ENCODE assay signal across 9 cellular contexts in the genomic region with DNA sequence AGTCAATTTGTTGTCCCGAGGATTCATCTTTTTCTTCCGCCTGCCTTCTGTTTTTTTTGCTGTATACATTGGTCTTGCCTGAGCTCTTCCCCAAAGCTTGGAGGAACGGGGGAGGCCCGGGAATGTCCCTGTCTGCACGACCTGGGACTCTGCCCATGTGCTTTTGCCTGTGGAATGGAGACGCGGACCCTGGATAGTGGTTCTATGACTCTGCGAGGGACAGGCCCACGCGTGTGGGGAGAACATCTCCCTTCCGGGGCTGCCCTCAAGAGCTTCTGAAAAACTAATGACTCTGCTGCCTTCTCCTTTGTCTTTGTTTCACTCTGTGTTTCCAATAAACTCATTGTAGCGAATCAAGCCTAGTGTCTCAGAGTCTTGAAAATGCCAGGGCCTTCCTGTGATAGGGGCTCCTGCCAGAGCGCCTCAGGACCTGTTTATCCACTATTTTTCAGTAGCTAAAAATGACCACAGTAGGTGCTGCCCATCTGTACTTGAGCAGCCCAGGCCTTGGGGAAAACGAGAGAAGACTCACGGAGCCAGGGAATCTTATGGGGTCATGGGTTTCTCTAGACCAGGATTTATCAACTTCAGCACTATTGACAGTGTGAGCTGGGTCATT. TPM values are rescaled to one million over a fixed set of nuclear protein-coding genes. Genes with fewer than 3 reads are reported as not detected.
DNase-seq lines count a peak whose midpoint lies in the region; ATAC-seq and TF ChIP-seq lines count a peak whose summit lies in the region.
"Had no signal": no experiment of that assay in that cellular context is flagged by ENCODE, and none has a peak within 500 bp of the region (broad histone marks: within the 10 kb centered on the region; RNA-seq: fewer than 3 reads in every experiment).

No MANE protein-coding gene starts in this region.

- H3K4me1 ChIP-seq in mesodermal cell (ENCODE audit: control insufficient read depth, insufficient read depth, low read length, poor library complexity, severe bottlenecking) (peaks cover 6% of the 10 kb centered on the region), thyroid gland (peaks cover 16 to 20% of the 10 kb centered on the region in 2 donors)

- no peak for TF ChIP-seq POLR2A in thyroid gland (IDR thresholded peaks at IDR 0.05)

- H3K27ac ChIP-seq in mesodermal cell (ENCODE audit: low read depth, low read length, severe bottlenecking) (no peak overlapping the region), thyroid gland (peak overlapping the region; percentile 88 to 96 (median 93))

- H3K27ac Mint-ChIP-seq in activated naive CD4-positive, alpha-beta T cell treated with anti-CD3 and anti-CD28 coated beads, Interleukin-2, amount 10 ng/mL, durations not matched to agents 7 days and 5 days: no peak overlapping the region
- H3K27ac Mint-ChIP-seq in central memory CD8-positive, alpha-beta T cell (ENCODE audit: low read depth): no peak overlapping the region

- 62 to 66% methylated on average over 15 of the region's 15 CpGs for WGBS in mesodermal cell (ENCODE audit: insufficient coverage in 2 of 2), 2 experiments
- 30 to 31% methylated on average over 15 of the region's 15 CpGs for WGBS in thyroid gland, 2 donors

- TF ChIP-seq CTCF in thyroid gland (IDR thresholded peaks at IDR 0.05): no peak

- H3K9me3 ChIP-seq in mesodermal cell (ENCODE audit: control insufficient read depth, low read length): no peaks in the 10 kb centered on the region
- H3K9me3 ChIP-seq in thyroid gland: no peaks in the 10 kb centered on the region

- no peaks in the 10 kb centered on the region for H3K36me3 ChIP-seq in mesodermal cell (ENCODE audit: control insufficient read depth, insufficient read depth, low read length)
- H3K36me3 ChIP-seq in thyroid gland: no peaks in the 10 kb centered on the region

- no peaks in the 10 kb centered on the region for H3K27me3 ChIP-seq in thyroid gland

- H3K9me3 Mint-ChIP-seq in activated naive CD4-positive, alpha-beta T cell treated with anti-CD3 and anti-CD28 coated beads, Interleukin-2, amount 10 ng/mL, durations not matched to agents 7 days and 5 days: no peaks in the 10 kb centered on the region
- H3K9me3 Mint-ChIP-seq in central memory CD8-positive, alpha-beta T cell: no peaks in the 10 kb centered on the region

- peak overlapping the region; percentile 50 for H3K4me3 Mint-ChIP-seq in activated naive CD4-positive, alpha-beta T cell treated with anti-CD3 and anti-CD28 coated beads, Interleukin-2, amount 10 ng/mL, durations not matched to agents 7 days and 5 days
- H3K4me3 Mint-ChIP-seq in central memory CD8-positive, alpha-beta T cell: peak overlapping the region; percentile 66

- CTCF ChIA-PET in activated naive CD4-positive, alpha-beta T cell treated with anti-CD3 and anti-CD28 coated beads, Interleukin-2, amount 10 ng/mL, durations not matched to agents 7 days and 5 days (lab: Charles Lee): interaction anchor here (0.7 to 4.9 kb wide), 4 partner anchors 18 to 88 kb away, joined by 3 to 34 read pairs (median 14); no protein-coding TSS in a partner anchor

- peaks cover 28% of the 10 kb centered on the region for H3K4me1 Mint-ChIP-seq in activated naive CD4-positive, alpha-beta T cell treated with anti-CD3 and anti-CD28 coated beads, Interleukin-2, amount 10 ng/mL, durations not matched to agents 7 days and 5 days
- H3K4me1 Mint-ChIP-seq in central memory CD8-positive, alpha-beta T cell: peaks cover 21% of the 10 kb centered on the region

- intact Hi-C loops in thyroid gland (cut with DNase I): no loop called here

- peak; percentile 15 for DNase-seq in activated naive CD4-positive, alpha-beta T cell treated with anti-CD3 and anti-CD28 coated beads, Interleukin-2, amount 10 ng/mL, durations not matched to agents 7 days and 5 days
- no peak for DNase-seq in activated naive CD4-positive, alpha-beta T cell treated with Interleukin-2 at 50 U/mL for 16 hours
- no peak for DNase-seq in central memory CD8-positive, alpha-beta T cell (ENCODE audit: low spot score in 2 of 2)
- peak; percentile 68 to 72 for DNase-seq in thyroid gland

- H3K4me3 ChIP-seq in mesodermal cell (ENCODE audit: extremely low read depth, insufficient read depth, low read length, poor library complexity, severe bottlenecking): peak overlapping the region; percentile 21
- peak overlapping the region in 1 of 3 donors; percentile 31 for H3K4me3 ChIP-seq in thyroid gland (replicated peaks in 1 of 3)

- no peaks in the 10 kb centered on the region for H3K36me3 Mint-ChIP-seq in activated naive CD4-positive, alpha-beta T cell treated with anti-CD3 and anti-CD28 coated beads, Interleukin-2, amount 10 ng/mL, durations not matched to agents 7 days and 5 days
- no peaks in the 10 kb centered on the region for H3K36me3 Mint-ChIP-seq in central memory CD8-positive, alpha-beta T cell (ENCODE audit: insufficient read depth)

- peaks cover 96% of the 10 kb centered on the region for H3K27me3 Mint-ChIP-seq in activated naive CD4-positive, alpha-beta T cell treated with anti-CD3 and anti-CD28 coated beads, Interleukin-2, amount 10 ng/mL, durations not matched to agents 7 days and 5 days
- H3K27me3 Mint-ChIP-seq in central memory CD8-positive, alpha-beta T cell: peaks cover 72% of the 10 kb centered on the region

- no peak for ATAC-seq in central memory CD8-positive, alpha-beta T cell (replicated peaks; ENCODE audit: extremely low read depth, poor library complexity, severe bottlenecking)
- no peak for ATAC-seq in GM21447 (IDR thresholded peaks at IDR 0.05; ENCODE audit: unreplicated experiment)
- ATAC-seq in GM21786 (IDR thresholded peaks at IDR 0.05; ENCODE audit: unreplicated experiment): no peak
- no peak for ATAC-seq in GM19023 (IDR thresholded peaks at IDR 0.05; ENCODE audit: unreplicated experiment)

RNA-seq across cellular contexts. Expression of a gene that starts 12.3 kb away (rescaled TPM):
- not detected for polyA plus RNA-seq in mesodermal cell (2013, experiment 1 of 2)
- polyA plus RNA-seq in mesodermal cell (2013, experiment 2 of 2): not detected
- under 1 TPM in 3 of 4 donors, not detected in 1; 0.22 to 0.46 (median 0.40) TPM for total RNA-seq in thyroid gland
- total RNA-seq: lung microvascular endothelial cell had no signal

RNA-seq across cellular contexts. Expression of a gene that starts 17.6 kb away (rescaled TPM):
- polyA plus RNA-seq in mesodermal cell (2013, experiment 1 of 2): not detected
- not detected for polyA plus RNA-seq in mesodermal cell (2013, experiment 2 of 2)
- under 1 TPM in 2 of 4 donors, not detected in 2; 0.11 to 0.71 TPM for total RNA-seq in thyroid gland
- total RNA-seq: lung microvascular endothelial cell had no signal

RNA-seq across cellular contexts. Expression of a gene that starts 34.5 kb away (rescaled TPM):
- not detected for polyA plus RNA-seq in mesodermal cell (2013, experiment 1 of 2)
- not detected for polyA plus RNA-seq in mesodermal cell (2013, experiment 2 of 2)
- total RNA-seq in thyroid gland: 1 to 10 TPM in 1 of 4 donors, under 1 TPM in 3; 0.13 to 1.1 (median 0.42) TPM
- total RNA-seq: lung microvascular endothelial cell had no signal

RNA-seq across cellular contexts. Expression of a gene that starts 58.4 kb away (rescaled TPM):
- polyA plus RNA-seq in mesodermal cell (2013, experiment 1 of 2): not detected
- not detected for polyA plus RNA-seq in mesodermal cell (2013, experiment 2 of 2)
- not detected for total RNA-seq in thyroid gland
- total RNA-seq: lung microvascular endothelial cell had no signal

Comparison
In these comparisons a context has a peak if more than half of its experiments do, and no peak if none do; other contexts are left out.
1. DNase-seq: peak in activated naive CD4-positive, alpha-beta T cell treated with anti-CD3 and anti-CD28 coated beads, Interleukin-2, amount 10 ng/mL, durations not matched to agents 7 days and 5 days (single experiment) and thyroid gland (2 of 2); none in activated naive CD4-positive, alpha-beta T cell treated with Interleukin-2 at 50 U/mL for 16 hours (single experiment) and central memory CD8-positive, alpha-beta T cell (0 of 2).